Comparison of ENCODE assay signal across 8 cellular contexts in genomic region chr1:26225033-26225831, GRCh38. TPM values are rescaled to one million over a fixed set of nuclear protein-coding genes. Genes with fewer than 3 reads are reported as not detected.
DNase-seq lines count a peak whose midpoint lies in the region; ATAC-seq and TF ChIP-seq lines count a peak whose summit lies in the region.

No MANE protein-coding gene starts in this region.

- no peaks in the 10 kb centered on the region for H3K79me1 ChIP-seq in neuronal stem cell (ENCODE audit: low read depth, low read length)

- peak overlapping the region; percentile 92 for H3K18ac ChIP-seq in neuronal stem cell (ENCODE audit: low read length)

- H3K4me1 ChIP-seq in cardiac muscle cell (ENCODE audit: low read depth) (no peaks in the 10 kb centered on the region), neuronal stem cell (ENCODE audit: control insufficient read depth in 2 of 2, insufficient read depth in 1 of 2, low read depth in 1 of 2, low read length in 2 of 2) (peaks cover 6 to 7% of the 10 kb centered on the region in 2 donors), upper lobe of left lung (peaks cover 9 to 16% (median 12%) of the 10 kb centered on the region in 4 donors)

- peak; percentile 72 to 82 for ATAC-seq in activated CD4-positive, CD25-positive, alpha-beta regulatory T cell treated with anti-CD3 and anti-CD28 coated beads, Interleukin-2, amount 50 U/mL, for 24 hours
- peak; percentile 77 to 89 for ATAC-seq in upper lobe of left lung (ENCODE audit: low FRiP score in 2 of 2)

- H3K4me2 ChIP-seq in neuronal stem cell (ENCODE audit: insufficient read depth, low read length, poor library complexity, severe bottlenecking), result peak overlapping the region; percentile 89

- H3K4me3 Mint-ChIP-seq in activated naive CD4-positive, alpha-beta T cell treated with anti-CD3 and anti-CD28 coated beads, Interleukin-2, amount 50 U/mL, for 24 hours, result peak overlapping the region; percentile 80

- no peak overlapping the region for H3K27ac ChIP-seq in cardiac muscle cell
- no peak overlapping the region for H3K27ac ChIP-seq in neuronal stem cell (replicated peaks; ENCODE audit: low read length)
- H3K27ac ChIP-seq in upper lobe of left lung, result no peak overlapping the region

- H3K27ac Mint-ChIP-seq in activated naive CD4-positive, alpha-beta T cell treated with anti-CD3 and anti-CD28 coated beads, Interleukin-2, amount 50 U/mL, for 24 hours, result peak overlapping the region; percentile 74

- peaks cover 8% of the 10 kb centered on the region for H3K27me3 Mint-ChIP-seq in activated naive CD4-positive, alpha-beta T cell treated with anti-CD3 and anti-CD28 coated beads, Interleukin-2, amount 50 U/mL, for 24 hours

- H3K9ac ChIP-seq in neuronal stem cell (ENCODE audit: low read depth, low read length, poor library complexity), result peak overlapping the region; percentile 79

- WGBS in neuronal stem cell (ENCODE audit: extremely low coverage in 2 of 2, insufficient read length in 2 of 2, insufficient replicate concordance in 1 of 2), 2 donors, result no CpG with 5 or more reads among the region's 50 CpGs
- 12 to 14% methylated on average over 21 to 49 of the region's 50 CpGs for WGBS in upper lobe of left lung, 2 donors

- TF ChIP-seq EP300 in upper lobe of left lung (IDR thresholded peaks at IDR 0.05), result no peak

- H3K36me3 ChIP-seq in cardiac muscle cell (no peaks in the 10 kb centered on the region), neuronal stem cell (replicated peaks in 1 of 2; ENCODE audit: control insufficient read depth in 2 of 2, insufficient read depth in 2 of 2, low read length in 2 of 2) (no peaks in the 10 kb centered on the region), upper lobe of left lung (no peaks in the 10 kb centered on the region)

- H3K23ac ChIP-seq in neuronal stem cell (ENCODE audit: low read depth, low read length, poor library complexity), result peak overlapping the region; percentile 12

- H3K36me3 Mint-ChIP-seq in activated naive CD4-positive, alpha-beta T cell treated with anti-CD3 and anti-CD28 coated beads, Interleukin-2, amount 50 U/mL, for 24 hours, result no peaks in the 10 kb centered on the region

- H2BK120ac ChIP-seq in neuronal stem cell (ENCODE audit: low read depth, low read length), result no peak overlapping the region

- H4K8ac ChIP-seq in neuronal stem cell (ENCODE audit: low read depth, low read length), result no peak overlapping the region

- H2AK5ac ChIP-seq in neuronal stem cell (ENCODE audit: low read depth, low read length), result no peak overlapping the region

- H2BK15ac ChIP-seq in neuronal stem cell (ENCODE audit: low read length), result no peak overlapping the region

- DNase-seq in activated CD4-positive, CD25-positive, alpha-beta regulatory T cell (lab: John Stamatoyannopoulos, UW), result no peak
- DNase-seq in cardiac muscle cell (ENCODE audit: low read depth in 1 of 2, low spot score in 1 of 2), result peak; percentile 61 to 89
- peak; percentile 78 for DNase-seq in neuronal stem cell (ENCODE audit: low spot score)
- DNase-seq in upper lobe of left lung, result peak; percentile 84 to 89
- DNase-seq in A172 (ENCODE audit: low spot score), result no peak
- no peak for DNase-seq in NCI-H2081 (lab: John Stamatoyannopoulos, UW)

- H2BK12ac ChIP-seq in neuronal stem cell (ENCODE audit: low read length), result peak overlapping the region; percentile 58

- no peak overlapping the region for H4K91ac ChIP-seq in neuronal stem cell (ENCODE audit: low read depth, low read length, poor library complexity)

- peak in 1 of 4 donors; percentile 22 for TF ChIP-seq POLR2A in upper lobe of left lung (IDR thresholded peaks at IDR 0.05)

- H3K27me3 ChIP-seq in cardiac muscle cell, result no peaks in the 10 kb centered on the region
- peaks cover 0 to 62% (median 14%) of the 10 kb centered on the region in 3 experiments for H3K27me3 ChIP-seq in neuronal stem cell (ENCODE audit: control insufficient read depth in 3 of 3, insufficient read depth in 3 of 3, low read depth in 1 of 3, low read length in 3 of 3)
- peaks cover 0 to 5% (median 0%) of the 10 kb centered on the region in 4 donors for H3K27me3 ChIP-seq in upper lobe of left lung

- no peaks in the 10 kb centered on the region for H3K9me3 ChIP-seq in cardiac muscle cell (ENCODE audit: low read depth)
- H3K9me3 ChIP-seq in neuronal stem cell (replicated peaks in 1 of 2; ENCODE audit: control insufficient read depth in 2 of 2, insufficient read depth in 1 of 2, low read depth in 1 of 2, low read length in 2 of 2), result peaks cover 0 to 3% of the 10 kb centered on the region in 2 donors
- no peaks in the 10 kb centered on the region for H3K9me3 ChIP-seq in upper lobe of left lung

- peak overlapping the region; percentile 83 for H2AFZ ChIP-seq in neuronal stem cell (ENCODE audit: low read length)

- H3K4me1 Mint-ChIP-seq in activated naive CD4-positive, alpha-beta T cell treated with anti-CD3 and anti-CD28 coated beads, Interleukin-2, amount 50 U/mL, for 24 hours, result peaks cover 11% of the 10 kb centered on the region

- TF ChIP-seq CTCF in cardiac muscle cell (IDR thresholded peaks at IDR 0.05; ENCODE audit: low read depth, low read length), result no peak
- TF ChIP-seq CTCF in upper lobe of left lung (IDR thresholded peaks at IDR 0.05), result no peak

- H3K14ac ChIP-seq in neuronal stem cell (ENCODE audit: low read length), result no peak overlapping the region

- H2BK5ac ChIP-seq in neuronal stem cell (ENCODE audit: low read length), result no peak overlapping the region

- H3K4ac ChIP-seq in neuronal stem cell (ENCODE audit: low read length), result no peak overlapping the region

- H3K9me3 Mint-ChIP-seq in activated naive CD4-positive, alpha-beta T cell treated with anti-CD3 and anti-CD28 coated beads, Interleukin-2, amount 50 U/mL, for 24 hours, result no peaks in the 10 kb centered on the region

- H3K4me3 ChIP-seq in cardiac muscle cell (peak overlapping the region; percentile 27), neuronal stem cell (ENCODE audit: low read length in 2 of 2) (peak overlapping the region; percentile 29 to 59), upper lobe of left lung (peak overlapping the region in 3 of 4 donors; percentile 35 to 51 (median 49))

RNA-seq across cellular contexts. Expression of gene CEP85, which starts 8.8 kb away (rescaled TPM):
- total RNA-seq in cardiac muscle cell, result 32.7 and 33.2 TPM in 2 replicates
- 22.9 and 28.8 TPM in 2 replicates for polyA plus RNA-seq in cardiac muscle cell
- 26.9 TPM for polyA plus RNA-seq in neuronal stem cell (2013, experiment 1 of 2)
- polyA plus RNA-seq in neuronal stem cell (2013, experiment 2 of 2), result 26.9 TPM
- 10 to 100 TPM; 10.1 to 16.8 (median 10.7) TPM for total RNA-seq in upper lobe of left lung
- 13.4 and 18.0 TPM in 2 replicates for total RNA-seq in A172 (2014; rRNA removed; shearing (Covaris generic))

RNA-seq across cellular contexts. Expression of gene CATSPER4, which starts 34.8 kb away (rescaled TPM):
- 0.42 TPM in 1 of 2 replicates, not detected in the other for total RNA-seq in cardiac muscle cell
- 0.50 TPM in 1 of 2 replicates, not detected in the other for polyA plus RNA-seq in cardiac muscle cell
- polyA plus RNA-seq in neuronal stem cell (2013, experiment 1 of 2), result 0.36 TPM
- 0.26 TPM for polyA plus RNA-seq in neuronal stem cell (2013, experiment 2 of 2)
- not detected for total RNA-seq in upper lobe of left lung
- total RNA-seq in A172 (2014; rRNA removed; shearing (Covaris generic)), result not detected in 2 replicates

RNA-seq across cellular contexts. Expression of gene CNKSR1, which starts 47.9 kb away (rescaled TPM):
- total RNA-seq in cardiac muscle cell (8.4 and 9.7 TPM in 2 replicates), upper lobe of left lung (10 to 100 TPM; 20.4 to 98.5 (median 43.1) TPM)
- 7.5 and 7.6 TPM in 2 replicates for polyA plus RNA-seq in cardiac muscle cell
- 6.9 TPM for polyA plus RNA-seq in neuronal stem cell (2013, experiment 1 of 2)
- 6.8 TPM for polyA plus RNA-seq in neuronal stem cell (2013, experiment 2 of 2)
- total RNA-seq in A172 (2014; rRNA removed; shearing (Covaris generic)), result not detected in 2 replicates

RNA-seq across cellular contexts. Expression of gene ZNF593OS, which starts 53.6 kb away (rescaled TPM):
- total RNA-seq in cardiac muscle cell (not detected in 2 replicates), upper lobe of left lung (not detected)
- 2.9 and 3.4 TPM in 2 replicates for polyA plus RNA-seq in cardiac muscle cell
- polyA plus RNA-seq in neuronal stem cell (2013, experiment 1 of 2), result 0.74 TPM
- 0.66 TPM for polyA plus RNA-seq in neuronal stem cell (2013, experiment 2 of 2)
- total RNA-seq in A172 (2014; rRNA removed; shearing (Covaris generic)), result not detected in 2 replicates

RNA-seq across cellular contexts. Expression of gene SH3BGRL3, which starts 54.7 kb away (rescaled TPM):
- total RNA-seq in cardiac muscle cell, result 23.0 and 32.9 TPM in 2 replicates
- polyA plus RNA-seq in cardiac muscle cell, result 93.4 and 119 TPM in 2 replicates
- 112 TPM for polyA plus RNA-seq in neuronal stem cell (2013, experiment 1 of 2)
- polyA plus RNA-seq in neuronal stem cell (2013, experiment 2 of 2), result 106 TPM
- 100 to 1,000 TPM in 4 of 6 donors, 10 to 100 TPM in 2; 39.1 to 271 (median 156) TPM for total RNA-seq in upper lobe of left lung
- 71.8 and 77.5 TPM in 2 replicates for total RNA-seq in A172 (2014; rRNA removed; shearing (Covaris generic))

Comparison
In these comparisons a context has a peak if more than half of its experiments do, and no peak if none do; other contexts are left out.
1. DNase-seq: peak in cardiac muscle cell (2 of 2), neuronal stem cell (single experiment) and upper lobe of left lung (2 of 2); none in activated CD4-positive, CD25-positive, alpha-beta regulatory T cell (0 of 4), A172 (single experiment) and NCI-H2081 (0 of 2).
2. Peak in every context shown above with its lines, with median percentiles within 50 percentile points of each other: H3K4me3 ChIP-seq.